Comparison of ENCODE assay signal across 17 cellular contexts in the genomic region with DNA sequence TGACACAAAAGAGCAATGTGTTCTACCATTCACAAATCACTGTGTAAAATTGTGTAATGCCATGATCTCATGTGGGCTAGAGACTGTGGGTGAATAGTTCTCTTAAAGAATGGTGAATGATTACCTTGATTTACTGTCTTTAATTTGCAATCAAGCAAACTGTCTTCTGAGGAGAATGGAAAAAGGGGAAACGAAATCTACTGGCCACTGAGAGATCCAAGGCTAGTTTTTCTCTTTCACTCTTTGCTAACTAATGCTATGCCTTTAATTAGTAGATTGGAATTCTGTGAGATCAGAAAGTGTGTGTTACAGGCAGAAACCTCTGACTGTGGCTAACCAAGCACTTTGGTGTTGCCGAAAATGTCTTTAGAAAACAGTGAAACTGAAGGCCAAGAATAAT.
DNase-seq lines count a peak whose midpoint lies in the region; FAIRE-seq and TF ChIP-seq lines count a peak whose summit lies in the region.
"Had no signal": no experiment of that assay in that cellular context is flagged by ENCODE, and none has a peak within 500 bp of the region (broad histone marks: within the 10 kb centered on the region; RNA-seq: fewer than 3 reads in every experiment).

No MANE protein-coding gene starts in this region.

- H2AK5ac ChIP-seq in mesenchymal stem cell (ENCODE audit: low read length, severe bottlenecking), result no peak overlapping the region

- H3F3A ChIP-seq in GM23248 (ENCODE audit: insufficient read depth), result no peaks in the 10 kb centered on the region

- in situ Hi-C loops in GM23248 (cut with MboI), result loop anchor here (10.0 to 25.0 kb wide), 2 partner anchors 122 to 585 kb away; no protein-coding TSS in a partner anchor

- peak; percentile 58 for FAIRE-seq in astrocyte (lab: Jason Lieb, UNC)
- no peak for FAIRE-seq in GM19239 (lab: Jason Lieb, UNC)
- FAIRE-seq: small intestine had no signal

- no peak overlapping the region for H3K4me3 Mint-ChIP-seq in astrocyte (ENCODE audit: unreplicated experiment)
- H3K4me3 Mint-ChIP-seq in endodermal cell, result no peak overlapping the region
- H3K4me3 Mint-ChIP-seq in activated naive CD8-positive, alpha-beta T cell treated with anti-CD3 and anti-CD28 coated beads for 36 hours, result no peak overlapping the region
- H3K4me3 Mint-ChIP-seq: activated T-cell treated with anti-CD3 and anti-CD28 coated beads, Interleukin-2, amount 50 U/mL, for 72 hours; B cell had no signal

- no peaks in the 10 kb centered on the region for H3K36me3 Mint-ChIP-seq in astrocyte (ENCODE audit: low read depth, unreplicated experiment)
- H3K36me3 Mint-ChIP-seq in endodermal cell (ENCODE audit: low read depth), result no peaks in the 10 kb centered on the region
- H3K36me3 Mint-ChIP-seq in activated naive CD8-positive, alpha-beta T cell treated with anti-CD3 and anti-CD28 coated beads for 36 hours, result no peaks in the 10 kb centered on the region

- H2BK12ac ChIP-seq in mesenchymal stem cell (ENCODE audit: low read length in 2 of 2), result no peak overlapping the region

- H3K27me3 Mint-ChIP-seq in astrocyte (ENCODE audit: low read depth, unreplicated experiment) (no peaks in the 10 kb centered on the region), endodermal cell (ENCODE audit: insufficient read depth) (no peaks in the 10 kb centered on the region)
- H3K27me3 Mint-ChIP-seq in activated naive CD8-positive, alpha-beta T cell treated with anti-CD3 and anti-CD28 coated beads for 36 hours, result peaks cover 31% of the 10 kb centered on the region

- DNase-seq in GM23248, result no peak
- DNase-seq in NCI-H69 (lab: John Stamatoyannopoulos, UW), result peak; percentile 33
- no peak for DNase-seq in astrocyte (ENCODE audit: low read depth)
- DNase-seq in mesenchymal stem cell, result no peak
- no peak for DNase-seq in endodermal cell
- no peak for DNase-seq in GM19239 (ENCODE audit: insufficient read length, low spot score)
- DNase-seq in activated naive CD8-positive, alpha-beta T cell treated with anti-CD3 and anti-CD28 coated beads for 36 hours, result no peak
- DNase-seq: activated naive CD4-positive, alpha-beta T cell treated with anti-CD3 and anti-CD28 coated beads, Interleukin-2, amount 50 U/mL, for 16 hours; activated T-cell treated with anti-CD3 and anti-CD28 coated beads, Interleukin-2, amount 50 U/mL, for 72 hours; cortex of kidney; EL; lower lobe of right lung; NCI-H1417 treated with DMSO at 0.1 percent for 48 hours; small intestine; stimulated activated naive CD4-positive, alpha-beta T cell treated with Interleukin-2 at 50 U/mL for 16 hours; tibial artery had no signal

- H2AFZ ChIP-seq in GM23248 (peak overlapping the region; percentile 16; the same call in 1 of the 2 replicates), astrocyte (ENCODE audit: low read depth, low read length) (no peak overlapping the region), mesenchymal stem cell (ENCODE audit: low read depth, low read length) (no peak overlapping the region)

- no peaks in the 10 kb centered on the region for H3K9me3 Mint-ChIP-seq in astrocyte (ENCODE audit: unreplicated experiment)
- H3K9me3 Mint-ChIP-seq in endodermal cell, result no peaks in the 10 kb centered on the region
- H3K9me3 Mint-ChIP-seq in activated naive CD8-positive, alpha-beta T cell treated with anti-CD3 and anti-CD28 coated beads for 36 hours, result no peaks in the 10 kb centered on the region
- H3K9me3 Mint-ChIP-seq: activated T-cell treated with anti-CD3 and anti-CD28 coated beads, Interleukin-2, amount 50 U/mL, for 72 hours had no signal

- H3K27me3 ChIP-seq in GM23248 (replicated peaks; ENCODE audit: insufficient read depth) (no peaks in the 10 kb centered on the region), astrocyte (ENCODE audit: insufficient read depth, low read length) (no peaks in the 10 kb centered on the region), mesenchymal stem cell (ENCODE audit: control insufficient read depth in 1 of 2, insufficient read depth in 1 of 2, low read length in 2 of 2) (no peaks in the 10 kb centered on the region), endodermal cell (ENCODE audit: control insufficient read depth, insufficient read depth, low read length, poor library complexity, severe bottlenecking) (no peaks in the 10 kb centered on the region)
- H3K27me3 ChIP-seq: tibial artery had no signal

- H2BK15ac ChIP-seq in mesenchymal stem cell (ENCODE audit: low read depth, poor library complexity, severe bottlenecking), result no peak overlapping the region

- no peak overlapping the region for H3K4ac ChIP-seq in mesenchymal stem cell (ENCODE audit: low read depth in 1 of 2, low read length in 2 of 2)

- H3K4me2 ChIP-seq in GM23248 (ENCODE audit: unreplicated experiment), result no peak overlapping the region
- H3K4me2 ChIP-seq in astrocyte (ENCODE audit: low read length), result peak overlapping the region; percentile 0
- no peak overlapping the region for H3K4me2 ChIP-seq in mesenchymal stem cell (ENCODE audit: low read length, poor library complexity, severe bottlenecking)

- no peak overlapping the region for H3K27ac Mint-ChIP-seq in astrocyte (ENCODE audit: unreplicated experiment)
- no peak overlapping the region for H3K27ac Mint-ChIP-seq in endodermal cell
- H3K27ac Mint-ChIP-seq in activated naive CD8-positive, alpha-beta T cell treated with anti-CD3 and anti-CD28 coated beads for 36 hours, result no peak overlapping the region
- H3K27ac Mint-ChIP-seq: activated T-cell treated with anti-CD3 and anti-CD28 coated beads, Interleukin-2, amount 50 U/mL, for 72 hours; B cell had no signal

- H3K18ac ChIP-seq in mesenchymal stem cell (ENCODE audit: low read depth in 1 of 2, low read length in 2 of 2), result no peak overlapping the region

- H3K9ac ChIP-seq in GM23248 (no peak overlapping the region), astrocyte (ENCODE audit: low read length) (no peak overlapping the region), mesenchymal stem cell (ENCODE audit: low read length) (peak overlapping the region; percentile 76), endodermal cell (ENCODE audit: extremely low read depth, low read length, poor library complexity, severe bottlenecking) (no peak overlapping the region)

- H3K4me3 ChIP-seq in GM23248 (no peak overlapping the region), astrocyte (ENCODE audit: insufficient read depth, low read depth, low read length) (no peak overlapping the region), mesenchymal stem cell (ENCODE audit: insufficient read depth in 1 of 2, low read depth in 1 of 2, low read length in 2 of 2) (peak overlapping the region in 1 of 2 experiments; percentile 76), endodermal cell (ENCODE audit: low read length) (no peak overlapping the region)
- H3K4me3 ChIP-seq: lower lobe of right lung, tibial artery had no signal

- TF ChIP-seq CTCF in astrocyte (IDR thresholded peaks at IDR 0.05; ENCODE audit: insufficient read depth, low read depth, low read length) (no peak), endodermal cell (conservative IDR thresholded peaks at IDR 0.05) (no peak)

- no peak overlapping the region for H3K23ac ChIP-seq in mesenchymal stem cell (ENCODE audit: low read length in 2 of 2)

- no peak overlapping the region for H2BK120ac ChIP-seq in mesenchymal stem cell (ENCODE audit: low read depth, low read length)

- H4K8ac ChIP-seq in mesenchymal stem cell (ENCODE audit: low read length), result no peak overlapping the region

- H3K4me1 Mint-ChIP-seq in astrocyte (ENCODE audit: low read depth, unreplicated experiment) (peaks cover 8% of the 10 kb centered on the region), endodermal cell (peaks cover 24% of the 10 kb centered on the region)
- H3K4me1 Mint-ChIP-seq in activated naive CD8-positive, alpha-beta T cell treated with anti-CD3 and anti-CD28 coated beads for 36 hours, result no peaks in the 10 kb centered on the region
- H3K4me1 Mint-ChIP-seq: B cell had no signal

- H2BK5ac ChIP-seq in mesenchymal stem cell (ENCODE audit: low read depth, low read length, poor library complexity, severe bottlenecking), result no peak overlapping the region

- H3K9me2 ChIP-seq in GM23248 (ENCODE audit: insufficient read depth), result no peaks in the 10 kb centered on the region

- H4K20me1 ChIP-seq in GM23248 (ENCODE audit: insufficient read depth) (no peaks in the 10 kb centered on the region), astrocyte (ENCODE audit: insufficient read depth, low read length) (no peaks in the 10 kb centered on the region)

- no peak overlapping the region for H4K91ac ChIP-seq in mesenchymal stem cell (ENCODE audit: low read length)

- peaks cover 5% of the 10 kb centered on the region for H3K79me1 ChIP-seq in mesenchymal stem cell (replicated peaks; ENCODE audit: low read length, poor library complexity, severe bottlenecking)

- H3K4me1 ChIP-seq in GM23248 (ENCODE audit: insufficient read depth), result peaks cover 13% of the 10 kb centered on the region
- H3K4me1 ChIP-seq in astrocyte (ENCODE audit: insufficient read depth, low read length), result no peaks in the 10 kb centered on the region
- peaks cover under 1% of the 10 kb centered on the region for H3K4me1 ChIP-seq in mesenchymal stem cell (ENCODE audit: control insufficient read depth, insufficient read depth, low read depth, low read length)
- peaks cover 6% of the 10 kb centered on the region for H3K4me1 ChIP-seq in endodermal cell (ENCODE audit: control insufficient read depth, insufficient read depth, low read length)

- H3K36me3 ChIP-seq in GM23248 (ENCODE audit: low read depth), result no peaks in the 10 kb centered on the region
- H3K36me3 ChIP-seq in astrocyte (ENCODE audit: insufficient read depth, low read length), result no peaks in the 10 kb centered on the region
- no peaks in the 10 kb centered on the region for H3K36me3 ChIP-seq in mesenchymal stem cell (ENCODE audit: control insufficient read depth in 1 of 2, insufficient read depth in 2 of 2, low read depth in 1 of 2, low read length in 2 of 2)
- H3K36me3 ChIP-seq in endodermal cell (ENCODE audit: control insufficient read depth, insufficient read depth, low read length), result no peaks in the 10 kb centered on the region
- H3K36me3 ChIP-seq: lower lobe of right lung, tibial artery had no signal

- 94 to 96% methylated on average over 2 of the region's 2 CpGs for WGBS in GM23248 (ENCODE audit: low coverage in 1 of 2, low lambda C conversion rate in 2 of 2, missing lambda C conversion rate in 2 of 2), 2 experiments
- WGBS in mesenchymal stem cell, result no CpG with 5 or more reads among the region's 2 CpGs
- 80 to 92% methylated on average over 1 to 2 of the region's 2 CpGs for WGBS in endodermal cell (ENCODE audit: insufficient coverage in 1 of 2, insufficient read length in 1 of 2), 2 experiments

- no peaks in the 10 kb centered on the region for H3K9me3 ChIP-seq in GM23248 (ENCODE audit: low read depth)
- H3K9me3 ChIP-seq in astrocyte (ENCODE audit: insufficient read depth, low read depth, low read length), result no peaks in the 10 kb centered on the region
- H3K9me3 ChIP-seq in mesenchymal stem cell (ENCODE audit: control insufficient read depth, low read length), result no peaks in the 10 kb centered on the region
- no peaks in the 10 kb centered on the region for H3K9me3 ChIP-seq in endodermal cell (ENCODE audit: control insufficient read depth, low read length)
- H3K9me3 ChIP-seq: lower lobe of right lung, tibial artery had no signal

- H3K79me2 ChIP-seq in GM23248 (ENCODE audit: insufficient read depth), result no peaks in the 10 kb centered on the region
- H3K79me2 ChIP-seq in astrocyte (ENCODE audit: insufficient read depth, low read length), result no peaks in the 10 kb centered on the region

- H3K14ac ChIP-seq in mesenchymal stem cell (ENCODE audit: low read length in 2 of 2), result no peak overlapping the region

- H3K27ac ChIP-seq in GM23248 (no peak overlapping the region), astrocyte (ENCODE audit: low read depth, low read length) (no peak overlapping the region), mesenchymal stem cell (ENCODE audit: low read length, poor library complexity, severe bottlenecking) (peak overlapping the region; percentile 53), endodermal cell (ENCODE audit: low read depth, low read length) (no peak overlapping the region)
- H3K27ac ChIP-seq: lower lobe of right lung had no signal
